Comparison of ENCODE assay signal across 8 cellular contexts in the genomic region with DNA sequence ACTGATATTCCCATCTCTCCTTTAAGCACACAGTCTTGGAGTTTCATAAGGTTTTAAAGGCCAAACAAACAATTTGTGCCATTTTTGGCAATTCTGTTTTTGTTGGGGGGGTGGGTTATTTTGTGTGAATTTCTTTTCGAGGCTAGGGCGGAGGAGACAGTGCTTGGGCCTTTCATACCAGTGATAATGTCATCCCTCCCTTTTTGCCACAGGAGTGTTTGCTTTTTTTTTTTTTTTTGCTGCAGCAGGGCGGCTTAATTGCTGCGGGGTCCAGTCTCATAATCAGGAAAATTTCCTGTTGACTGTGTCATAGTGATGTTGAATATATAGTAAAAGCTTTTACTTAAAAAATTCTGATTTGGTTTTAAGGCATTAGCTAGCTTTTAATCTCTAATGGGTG. TPM values are rescaled to one million over a fixed set of nuclear protein-coding genes. Genes with fewer than 3 reads are reported as not detected.
DNase-seq lines count a peak whose midpoint lies in the region; ATAC-seq and TF ChIP-seq lines count a peak whose summit lies in the region.

No MANE protein-coding gene starts in this region.

- peaks cover 60% of the 10 kb centered on the region for H4K20me1 ChIP-seq in neural progenitor cell (ENCODE audit: low read depth)

- H3K79me2 ChIP-seq in neural progenitor cell (ENCODE audit: low read depth): peaks cover 65% of the 10 kb centered on the region

- 20 to 26% methylated on average over 2 to 4 of the region's 4 CpGs for WGBS in ectodermal cell, 2 experiments

- peak overlapping the region; percentile 98 for H3K9ac ChIP-seq in neural progenitor cell

- POLR2A ChIA-PET in CD4-positive, alpha-beta T cell (lab: Charles Lee): interaction anchor here (2.9 to 4.1 kb wide), 2 partner anchors 14 to 83 kb away, joined by 9 to 46 read pairs; partner anchors contain the start of gene METTL16

- peak overlapping the region; percentile 93 for H3K4me2 ChIP-seq in neural progenitor cell

- H3K4me1 ChIP-seq in ectodermal cell (ENCODE audit: control insufficient read depth, insufficient read depth, low read length) (peaks cover 6% of the 10 kb centered on the region), neural progenitor cell (peaks cover 12% of the 10 kb centered on the region)

- peak overlapping the region; percentile 87 for H3K27ac Mint-ChIP-seq in CD4-positive, alpha-beta T cell
- peak overlapping the region; percentile 97 for H3K27ac Mint-ChIP-seq in neural progenitor cell

- H3K27me3 ChIP-seq in CD4-positive, alpha-beta T cell (ENCODE audit: control insufficient read depth, insufficient read depth, low read length): no peaks in the 10 kb centered on the region
- H3K27me3 ChIP-seq in ectodermal cell (ENCODE audit: control insufficient read depth, insufficient read depth, low read length, poor library complexity, severe bottlenecking): no peaks in the 10 kb centered on the region
- no peaks in the 10 kb centered on the region for H3K27me3 ChIP-seq in neural progenitor cell

- H3K4me3 ChIP-seq in NB4 (ENCODE audit: low read depth, low read length) (peak overlapping the region; percentile 81), ectodermal cell (ENCODE audit: insufficient read depth, low read depth, low read length) (peak overlapping the region; percentile 93), neural progenitor cell (peak overlapping the region; percentile 99)

- no peaks in the 10 kb centered on the region for H3K36me3 ChIP-seq in ectodermal cell (ENCODE audit: control insufficient read depth, insufficient read depth, low read length)
- no peaks in the 10 kb centered on the region for H3K36me3 ChIP-seq in neural progenitor cell

- no peaks in the 10 kb centered on the region for H3K9me3 ChIP-seq in CD4-positive, alpha-beta T cell (ENCODE audit: control insufficient read depth, low read length)
- H3K9me3 ChIP-seq in ectodermal cell (ENCODE audit: control insufficient read depth, low read length): no peaks in the 10 kb centered on the region
- H3K9me3 ChIP-seq in neural progenitor cell (ENCODE audit: low read depth): no peaks in the 10 kb centered on the region

- intact Hi-C loops in CD4-positive, alpha-beta T cell (cut with DNase I, micrococcal nuclease): loop anchor here (2.0 to 10.0 kb wide), 5 partner anchors 42 to 240 kb away; no protein-coding TSS in a partner anchor

- H3K36me3 Mint-ChIP-seq in CD4-positive, alpha-beta T cell (ENCODE audit: low read depth): peaks cover 26% of the 10 kb centered on the region
- H3K36me3 Mint-ChIP-seq in neural progenitor cell: peaks cover 17% of the 10 kb centered on the region

- no peak for TF ChIP-seq CTCF in CD4-positive, alpha-beta T cell (IDR thresholded peaks at IDR 0.05)
- TF ChIP-seq CTCF in NB4 (IDR thresholded peaks at IDR 0.05; ENCODE audit: low read depth, low read length) (no peak), neural progenitor cell (IDR thresholded peaks at IDR 0.05) (no peak)

- no peak for ATAC-seq in CD4-positive, alpha-beta T cell (ENCODE audit: poor library complexity)
- ATAC-seq in GM21515 (IDR thresholded peaks at IDR 0.05; ENCODE audit: unreplicated experiment) (no peak), GM19328 (IDR thresholded peaks at IDR 0.05; ENCODE audit: unreplicated experiment) (no peak)

- H2AFZ ChIP-seq in neural progenitor cell (replicated peaks): no peak overlapping the region

- no peak overlapping the region for H3K27ac ChIP-seq in CD4-positive, alpha-beta T cell (ENCODE audit: low read depth, low read length)
- H3K27ac ChIP-seq in ectodermal cell (ENCODE audit: insufficient read depth, low read depth, low read length, poor library complexity, severe bottlenecking) (no peak overlapping the region), neural progenitor cell (peak overlapping the region; percentile 99)

- H3K27me3 Mint-ChIP-seq in CD4-positive, alpha-beta T cell: no peaks in the 10 kb centered on the region
- H3K27me3 Mint-ChIP-seq in neural progenitor cell (ENCODE audit: insufficient read depth, low read depth): peaks cover 9% of the 10 kb centered on the region

- CTCF ChIA-PET in CD4-positive, alpha-beta T cell (lab: Charles Lee): no interaction called here

- peak overlapping the region; percentile 99 for H3K4me3 Mint-ChIP-seq in CD4-positive, alpha-beta T cell
- H3K4me3 Mint-ChIP-seq in neural progenitor cell: peak overlapping the region; percentile 96

- H3K9me3 Mint-ChIP-seq in CD4-positive, alpha-beta T cell: no peaks in the 10 kb centered on the region
- H3K9me3 Mint-ChIP-seq in neural progenitor cell: peaks cover 3% of the 10 kb centered on the region

- peaks cover 24% of the 10 kb centered on the region for H3F3A ChIP-seq in neural progenitor cell (ENCODE audit: low read depth)

- no peak for TF ChIP-seq POLR2A in NB4 (IDR thresholded peaks at IDR 0.05; ENCODE audit: extremely low read depth, insufficient read length)

- peaks cover 54% of the 10 kb centered on the region for H3K4me1 Mint-ChIP-seq in CD4-positive, alpha-beta T cell (ENCODE audit: low read depth)
- peaks cover 18% of the 10 kb centered on the region for H3K4me1 Mint-ChIP-seq in neural progenitor cell

- DNase-seq in CD4-positive, alpha-beta T cell: no peak
- DNase-seq in NB4 (ENCODE audit: low read depth) (no peak), neural progenitor cell (ENCODE audit: low spot score) (no peak), cerebellar nuclear complex (lab: John Stamatoyannopoulos, UW) (no peak), NCI-H1048 (lab: John Stamatoyannopoulos, UW) (no peak)

RNA-seq across cellular contexts. Expression of gene PAFAH1B1, which starts 1.7 kb away (rescaled TPM):
- total RNA-seq in CD4-positive, alpha-beta T cell: 100 to 1,000 TPM; 120 to 123 TPM
- 198 TPM for polyA plus RNA-seq in ectodermal cell (2013, experiment 1 of 4)
- 199 TPM for polyA plus RNA-seq in ectodermal cell (2013, experiment 2 of 4)
- 142 TPM for polyA plus RNA-seq in ectodermal cell (2013, experiment 3 of 4)
- 159 TPM for polyA plus RNA-seq in ectodermal cell (2013, experiment 4 of 4)
- 177 and 209 TPM in 2 replicates for total RNA-seq in neural progenitor cell (ENCODE audit: low replicate concordance)
